9 cellular contexts compared by ENCODE assay signal in the genomic region with DNA sequence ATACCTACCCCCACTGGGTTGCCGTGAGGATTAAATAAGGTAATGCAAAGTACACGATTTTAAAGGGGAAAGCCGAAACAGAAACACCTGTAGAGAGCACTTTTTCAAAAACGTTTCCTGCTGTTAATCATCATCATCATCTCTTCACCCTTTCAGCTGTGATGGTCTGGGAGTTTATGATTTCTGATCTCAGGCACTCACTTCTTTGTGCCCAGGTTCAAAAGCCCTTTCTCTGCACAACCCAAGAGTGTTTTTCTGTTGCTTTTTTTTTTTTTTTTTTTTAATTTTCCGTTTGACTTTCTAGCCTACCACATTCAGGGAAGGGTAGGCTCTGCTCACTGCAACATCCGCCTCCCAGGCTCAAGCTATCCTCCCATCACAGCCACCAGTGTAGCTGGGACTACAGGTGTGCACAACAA. TPM values are rescaled to one million over a fixed set of nuclear protein-coding genes. Genes with fewer than 3 reads are reported as not detected.
DNase-seq lines count a peak whose midpoint lies in the region; ATAC-seq lines count a peak whose summit lies in the region.
"Had no signal": no experiment of that assay in that cellular context is flagged by ENCODE, and none has a peak within 500 bp of the region (broad histone marks: within the 10 kb centered on the region; RNA-seq: fewer than 3 reads in every experiment).

No MANE protein-coding gene starts in this region.

- peak in 2 of 3 donors; percentile 59 to 79 for DNase-seq in CD4-positive, CD25-positive, alpha-beta regulatory T cell
- DNase-seq in activated T-cell treated with anti-CD3 and anti-CD28 coated beads, Interleukin-2, amount 50 U/mL, for 4 hours: no peak
- DNase-seq in NCI-H2171 treated with DMSO at 0.1 percent for 48 hours (lab: John Stamatoyannopoulos, UW) (no peak), NCI-H226 (no peak)
- DNase-seq: NCI-H1105 had no signal

- H3K36me3 Mint-ChIP-seq in CD4-positive, CD25-positive, alpha-beta regulatory T cell: no peaks in the 10 kb centered on the region
- H3K36me3 Mint-ChIP-seq in activated T-cell treated with anti-CD3 and anti-CD28 coated beads, Interleukin-2, amount 50 U/mL, for 4 hours (ENCODE audit: insufficient read depth): no peaks in the 10 kb centered on the region

- ATAC-seq in CD4-positive, CD25-positive, alpha-beta regulatory T cell (ENCODE audit: low read depth in 2 of 2): no peak
- peak; percentile 12 for ATAC-seq in HG03159 (IDR thresholded peaks at IDR 0.05; ENCODE audit: unreplicated experiment)
- peak; percentile 3 to 16 for ATAC-seq in activated T-cell treated with anti-CD3 and anti-CD28 coated beads, Interleukin-2, amount 50 U/mL, for 4 hours
- no peak for ATAC-seq in HG03025 (IDR thresholded peaks at IDR 0.05; ENCODE audit: low FRiP score, unreplicated experiment)
- no peak for ATAC-seq in GM21515 (IDR thresholded peaks at IDR 0.05; ENCODE audit: unreplicated experiment)

- H3K36me3 ChIP-seq in CD4-positive, CD25-positive, alpha-beta regulatory T cell (ENCODE audit: control insufficient read depth, insufficient read depth, low read length): no peaks in the 10 kb centered on the region
- H3K36me3 ChIP-seq in muscle layer of duodenum (ENCODE audit: control insufficient read depth in 1 of 2, insufficient read depth in 2 of 2, low read length in 2 of 2): no peaks in the 10 kb centered on the region

- peaks cover 31% of the 10 kb centered on the region for H3K4me1 ChIP-seq in CD4-positive, CD25-positive, alpha-beta regulatory T cell (ENCODE audit: control insufficient read depth, insufficient read depth, low read length, poor library complexity, severe bottlenecking)
- H3K4me1 ChIP-seq in muscle layer of duodenum (ENCODE audit: control insufficient read depth in 1 of 2, insufficient read depth in 2 of 2, low read length in 2 of 2): peaks cover 9 to 10% of the 10 kb centered on the region in 2 donors

- no peaks in the 10 kb centered on the region for H3K9me3 ChIP-seq in CD4-positive, CD25-positive, alpha-beta regulatory T cell (ENCODE audit: control insufficient read depth in 2 of 2, low read length in 2 of 2)
- H3K9me3 ChIP-seq in muscle layer of duodenum (ENCODE audit: control insufficient read depth in 1 of 2, low read length in 2 of 2): no peaks in the 10 kb centered on the region

- H3K4me3 ChIP-seq in CD4-positive, CD25-positive, alpha-beta regulatory T cell (ENCODE audit: low read depth, low read length): peak overlapping the region; percentile 81
- H3K4me3 ChIP-seq in muscle layer of duodenum (ENCODE audit: low read depth in 1 of 2, low read length in 2 of 2): no peak overlapping the region

- no peaks in the 10 kb centered on the region for H3K9me3 Mint-ChIP-seq in CD4-positive, CD25-positive, alpha-beta regulatory T cell
- no peaks in the 10 kb centered on the region for H3K9me3 Mint-ChIP-seq in activated T-cell treated with anti-CD3 and anti-CD28 coated beads, Interleukin-2, amount 50 U/mL, for 4 hours

- peak overlapping the region; percentile 93 to 94 (median 93) for H3K27ac Mint-ChIP-seq in CD4-positive, CD25-positive, alpha-beta regulatory T cell

- peaks cover 18 to 45% (median 29%) of the 10 kb centered on the region in 4 donors for H3K4me1 Mint-ChIP-seq in CD4-positive, CD25-positive, alpha-beta regulatory T cell
- H3K4me1 Mint-ChIP-seq in activated T-cell treated with anti-CD3 and anti-CD28 coated beads, Interleukin-2, amount 50 U/mL, for 4 hours (ENCODE audit: low read depth): peaks cover 28% of the 10 kb centered on the region

- no peaks in the 10 kb centered on the region for H3K27me3 Mint-ChIP-seq in CD4-positive, CD25-positive, alpha-beta regulatory T cell
- H3K27me3 Mint-ChIP-seq in activated T-cell treated with anti-CD3 and anti-CD28 coated beads, Interleukin-2, amount 50 U/mL, for 4 hours (ENCODE audit: low read depth): no peaks in the 10 kb centered on the region

- peak overlapping the region; percentile 81 for H3K27ac ChIP-seq in CD4-positive, CD25-positive, alpha-beta regulatory T cell (ENCODE audit: insufficient read depth, low read length, poor library complexity, severe bottlenecking)
- peak overlapping the region; percentile 37 for H3K27ac ChIP-seq in muscle layer of duodenum (ENCODE audit: low read length)

- no peaks in the 10 kb centered on the region for H3K27me3 ChIP-seq in CD4-positive, CD25-positive, alpha-beta regulatory T cell (ENCODE audit: control insufficient read depth, insufficient read depth, low read length)
- H3K27me3 ChIP-seq in muscle layer of duodenum (ENCODE audit: low read depth, low read length): no peaks in the 10 kb centered on the region

- H3K4me3 Mint-ChIP-seq in CD4-positive, CD25-positive, alpha-beta regulatory T cell: peak overlapping the region; percentile 86 to 100 (median 98)
- H3K4me3 Mint-ChIP-seq in activated T-cell treated with anti-CD3 and anti-CD28 coated beads, Interleukin-2, amount 50 U/mL, for 4 hours: peak overlapping the region; percentile 96

RNA-seq across cellular contexts. Expression of gene UBXN11, which starts 0.9 kb away (rescaled TPM):
- total RNA-seq in CD4-positive, CD25-positive, alpha-beta regulatory T cell: 30.8 TPM
- 10 to 100 TPM in 3 of 4 donors, 1 to 10 TPM in 1; 8.1 to 15.2 (median 11.0) TPM for polyA plus RNA-seq in CD4-positive, CD25-positive, alpha-beta regulatory T cell
- total RNA-seq in activated T-cell treated with anti-CD3 and anti-CD28 coated beads, Interleukin-2, amount 50 U/mL, for 4 hours: 10 to 100 TPM; 17.4 to 21.1 (median 19.9) TPM

RNA-seq across cellular contexts. Expression of gene CD52, which starts 10.4 kb away (rescaled TPM):
- total RNA-seq in CD4-positive, CD25-positive, alpha-beta regulatory T cell: 1,528 TPM
- over 10,000 TPM in 2 of 4 donors, 1,000 to 10,000 TPM in 2; 9,467 to 12,173 (median 10,919) TPM for polyA plus RNA-seq in CD4-positive, CD25-positive, alpha-beta regulatory T cell
- 10 to 100 TPM; 82.3 to 99.4 (median 93.8) TPM for total RNA-seq in activated T-cell treated with anti-CD3 and anti-CD28 coated beads, Interleukin-2, amount 50 U/mL, for 4 hours

RNA-seq across cellular contexts. Expression of gene SH3BGRL3, which starts 27.5 kb away (rescaled TPM):
- 404 TPM for total RNA-seq in CD4-positive, CD25-positive, alpha-beta regulatory T cell
- 1,000 to 10,000 TPM; 1,085 to 1,853 (median 1,299) TPM for polyA plus RNA-seq in CD4-positive, CD25-positive, alpha-beta regulatory T cell
- 100 to 1,000 TPM; 324 to 352 (median 326) TPM for total RNA-seq in activated T-cell treated with anti-CD3 and anti-CD28 coated beads, Interleukin-2, amount 50 U/mL, for 4 hours

RNA-seq across cellular contexts. Expression of gene CRYBG2, which starts 46.6 kb away (rescaled TPM):
- 2.3 TPM for total RNA-seq in CD4-positive, CD25-positive, alpha-beta regulatory T cell
- polyA plus RNA-seq in CD4-positive, CD25-positive, alpha-beta regulatory T cell: 1 to 10 TPM in 3 of 4 donors, not detected in 1; 1.0 to 2.0 (median 1.3) TPM
- under 1 TPM; 0.16 to 0.45 (median 0.30) TPM for total RNA-seq in activated T-cell treated with anti-CD3 and anti-CD28 coated beads, Interleukin-2, amount 50 U/mL, for 4 hours

Comparison
In these comparisons a context has a peak if more than half of its experiments do, and no peak if none do; other contexts are left out.
1. ATAC-seq: peak in HG03159 (single experiment) and activated T-cell treated with anti-CD3 and anti-CD28 coated beads, Interleukin-2, amount 50 U/mL, for 4 hours (2 of 2); none in CD4-positive, CD25-positive, alpha-beta regulatory T cell (0 of 2), HG03025 (single experiment) and GM21515 (single experiment).
2. DNase-seq: peak in CD4-positive, CD25-positive, alpha-beta regulatory T cell (2 of 3); none in activated T-cell treated with anti-CD3 and anti-CD28 coated beads, Interleukin-2, amount 50 U/mL, for 4 hours (single experiment), NCI-H2171 treated with DMSO at 0.1 percent for 48 hours (single experiment) and NCI-H226 (single experiment).
3. RNA of gene CD52, which starts 10.4 kb away (total RNA-seq): 1,528 TPM in CD4-positive, CD25-positive, alpha-beta regulatory T cell (single experiment); 82.3 to 99.4 TPM in activated T-cell treated with anti-CD3 and anti-CD28 coated beads, Interleukin-2, amount 50 U/mL, for 4 hours; every median in the first group is over 10 times any median in the second.